In the genomic region with DNA sequence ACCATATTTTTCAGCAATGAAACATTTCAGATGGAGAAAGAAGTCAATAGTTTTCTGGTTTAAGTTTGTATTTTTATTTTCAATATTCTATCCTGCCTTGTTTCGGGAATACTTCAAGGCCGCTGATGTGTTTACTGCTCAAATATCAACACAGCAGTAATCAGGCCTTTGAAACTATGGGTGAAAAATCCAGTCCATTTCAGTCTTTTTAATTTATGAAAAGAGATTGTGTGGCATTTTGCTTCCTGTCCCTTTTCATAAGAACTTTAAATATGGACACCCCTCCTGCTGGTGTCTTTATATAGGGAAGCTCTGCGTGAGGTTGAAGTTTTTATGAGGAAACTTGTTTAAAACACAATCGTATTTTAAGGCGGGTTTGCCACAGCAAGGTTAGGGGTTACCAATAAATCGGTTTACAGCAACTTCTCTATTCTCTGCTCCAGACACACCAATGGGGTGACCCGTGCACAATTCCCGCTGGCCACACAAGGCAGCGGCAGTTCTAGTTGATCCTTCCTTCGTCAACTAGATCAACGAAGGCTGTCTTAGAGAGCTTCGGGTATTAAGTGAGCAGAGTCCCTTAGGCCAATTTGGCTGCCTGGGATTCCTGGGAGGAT, we compare ENCODE assay signal across 8 cellular contexts. TPM values are rescaled to one million over a fixed set of nuclear protein-coding genes. Genes with fewer than 3 reads are reported as not detected.
DNase-seq lines count a peak whose midpoint lies in the region; ATAC-seq lines count a peak whose summit lies in the region.

No MANE protein-coding gene starts in this region.

- H3K27ac ChIP-seq in urinary bladder (ENCODE audit: low read depth): peak overlapping the region; percentile 82

- DNase-seq in activated naive CD4-positive, alpha-beta T cell treated with anti-CD3 and anti-CD28 coated beads for 36 hours: no peak
- DNase-seq in activated naive CD4-positive, alpha-beta T cell treated with anti-CD3 and anti-CD28 coated beads, Interleukin-2, amount 50 U/mL, for 72 hours (ENCODE audit: low spot score in 2 of 2): no peak
- DNase-seq in effector memory CD8-positive, alpha-beta T cell: no peak
- DNase-seq in medulla oblongata (ENCODE audit: extremely low spot score) (peak; percentile 79), NCI-H2107 (lab: John Stamatoyannopoulos, UW) (no peak)
- no peak for DNase-seq in effector CD4-positive, alpha-beta T cell

- H3K4me1 ChIP-seq in urinary bladder (ENCODE audit: insufficient read depth): no peaks in the 10 kb centered on the region

- peaks cover 14% of the 10 kb centered on the region for H3K4me1 Mint-ChIP-seq in activated naive CD4-positive, alpha-beta T cell treated with anti-CD3 and anti-CD28 coated beads for 36 hours (ENCODE audit: low read depth)
- H3K4me1 Mint-ChIP-seq in effector memory CD8-positive, alpha-beta T cell (ENCODE audit: low read depth in 2 of 2): peaks cover 13% of the 10 kb centered on the region in 2 donors

- no peak for ATAC-seq in activated naive CD4-positive, alpha-beta T cell treated with anti-CD3 and anti-CD28 coated beads, Interleukin-2, amount 50 U/mL, for 72 hours
- ATAC-seq in effector memory CD8-positive, alpha-beta T cell (replicated peaks): no peak
- no peak for ATAC-seq in GM21526 (IDR thresholded peaks at IDR 0.05; ENCODE audit: low FRiP score, unreplicated experiment)

- no peak overlapping the region for H3K4me3 ChIP-seq in urinary bladder (ENCODE audit: low read depth, low read length)

- H3K9me3 Mint-ChIP-seq in activated naive CD4-positive, alpha-beta T cell treated with anti-CD3 and anti-CD28 coated beads for 36 hours: no peaks in the 10 kb centered on the region
- no peaks in the 10 kb centered on the region for H3K9me3 Mint-ChIP-seq in activated naive CD4-positive, alpha-beta T cell treated with anti-CD3 and anti-CD28 coated beads, Interleukin-2, amount 50 U/mL, for 72 hours
- H3K9me3 Mint-ChIP-seq in effector memory CD8-positive, alpha-beta T cell: no peaks in the 10 kb centered on the region

- no peak overlapping the region for H3K27ac Mint-ChIP-seq in activated naive CD4-positive, alpha-beta T cell treated with anti-CD3 and anti-CD28 coated beads for 36 hours
- no peak overlapping the region for H3K27ac Mint-ChIP-seq in activated naive CD4-positive, alpha-beta T cell treated with anti-CD3 and anti-CD28 coated beads, Interleukin-2, amount 50 U/mL, for 72 hours
- no peak overlapping the region for H3K27ac Mint-ChIP-seq in effector memory CD8-positive, alpha-beta T cell

- no peaks in the 10 kb centered on the region for H3K36me3 ChIP-seq in urinary bladder (ENCODE audit: insufficient read depth)

- H3K36me3 Mint-ChIP-seq in activated naive CD4-positive, alpha-beta T cell treated with anti-CD3 and anti-CD28 coated beads for 36 hours (ENCODE audit: low read depth): no peaks in the 10 kb centered on the region
- H3K36me3 Mint-ChIP-seq in activated naive CD4-positive, alpha-beta T cell treated with anti-CD3 and anti-CD28 coated beads, Interleukin-2, amount 50 U/mL, for 72 hours: peaks cover 0 to 11% of the 10 kb centered on the region in 2 donors
- no peaks in the 10 kb centered on the region for H3K36me3 Mint-ChIP-seq in effector memory CD8-positive, alpha-beta T cell (ENCODE audit: insufficient read depth)

- intact Hi-C loops in activated naive CD4-positive, alpha-beta T cell treated with anti-CD3 and anti-CD28 coated beads for 36 hours (cut with micrococcal nuclease): loop anchor here (5.0 kb wide), 1 partner anchor 510 kb away; the partner anchor contains the start of genes CCDC148 and PKP4

- WGBS in urinary bladder: 49% methylated on average over 12 of the region's 12 CpGs

- H3K27me3 Mint-ChIP-seq in activated naive CD4-positive, alpha-beta T cell treated with anti-CD3 and anti-CD28 coated beads for 36 hours (ENCODE audit: low read depth): peaks cover 37% of the 10 kb centered on the region
- peaks cover 31 to 46% of the 10 kb centered on the region in 2 donors for H3K27me3 Mint-ChIP-seq in effector memory CD8-positive, alpha-beta T cell

- CTCF ChIA-PET in activated naive CD4-positive, alpha-beta T cell treated with anti-CD3 and anti-CD28 coated beads for 36 hours (lab: Charles Lee): interaction anchor here (1.6 kb wide), 1 partner anchor 151 kb away, joined by 3 read pairs; no protein-coding TSS in a partner anchor

- H3K4me3 Mint-ChIP-seq in activated naive CD4-positive, alpha-beta T cell treated with anti-CD3 and anti-CD28 coated beads for 36 hours: peak overlapping the region; percentile 60
- H3K4me3 Mint-ChIP-seq in effector memory CD8-positive, alpha-beta T cell: peak overlapping the region; percentile 64 to 67

RNA-seq across cellular contexts. Expression of gene TANC1, which starts 1.2 kb away (rescaled TPM):
- total RNA-seq in activated naive CD4-positive, alpha-beta T cell treated with anti-CD3 and anti-CD28 coated beads for 36 hours: 1 to 10 TPM; 2.0 to 2.3 TPM
- 1 to 10 TPM in 1 of 2 donors, under 1 TPM in 1; 0.89 to 1.8 TPM for total RNA-seq in activated naive CD4-positive, alpha-beta T cell treated with anti-CD3 and anti-CD28 coated beads, Interleukin-2, amount 50 U/mL, for 72 hours
- 47.5 TPM for total RNA-seq in urinary bladder
- 18.4 TPM for polyA plus RNA-seq in urinary bladder

Comparison
In these comparisons a context has a peak if more than half of its experiments do, and no peak if none do; other contexts are left out.
1. RNA of gene TANC1, which starts 1.2 kb away (total RNA-seq): 47.5 TPM in urinary bladder (single experiment); 2.0 to 2.3 TPM in activated naive CD4-positive, alpha-beta T cell treated with anti-CD3 and anti-CD28 coated beads for 36 hours and 0.89 to 1.8 TPM in activated naive CD4-positive, alpha-beta T cell treated with anti-CD3 and anti-CD28 coated beads, Interleukin-2, amount 50 U/mL, for 72 hours; every median in the first group is over 10 times any median in the second.